ENCODE assay signal across 8 cellular contexts in genomic region chr16:50680907-50681885, GRCh38. TPM values are rescaled to one million over a fixed set of nuclear protein-coding genes. Genes with fewer than 3 reads are reported as not detected.
A peak's percentile ranks its signal among the peaks of the same experiment; 100 is the strongest.
DNase-seq lines count a peak whose midpoint lies in the region; ATAC-seq, FAIRE-seq and TF ChIP-seq lines count a peak whose summit lies in the region.

TSS of gene SNX20 (minus strand) at chr16:50681312. CDS start at chr16:50677526, 3,786 bp downstream.

- DNase-seq in T follicular helper cell (ENCODE audit: low read depth): peak; percentile 59
- DNase-seq in GM12878 (ENCODE audit: low read depth, low spot score): peak; percentile 63
- peak; percentile 54 for DNase-seq in sciatic nerve (ENCODE audit: low spot score)
- DNase-seq in HCEC 1CT: no peak
- no peak for DNase-seq in NCI-H2107 treated with DMSO at 0.1 percent for 48 hours (lab: John Stamatoyannopoulos, UW; ENCODE audit: unreplicated experiment)
- no peak for DNase-seq in AG08396 (ENCODE audit: low spot score)

- POLR2A ChIA-PET in GM12878 (lab: Charles Lee): interaction anchor here (0.5 to 8.0 kb wide), 15 partner anchors 8 to 942 kb away, joined by 3 to 116 read pairs (median 4); partner anchors contain the start of gene CYLD

- no peak for TF ChIP-seq RAD21 in GM12878 (IDR thresholded peaks at IDR 0.05; ENCODE audit: insufficient read depth, low read depth, low read length)

- no peaks in the 10 kb centered on the region; the same call in 2 of the 3 replicates for H3K9me3 ChIP-seq in GM12878 (replicated peaks; ENCODE audit: control insufficient read depth, insufficient read depth, low read length)

- peaks cover 43% of the 10 kb centered on the region for H3K79me2 ChIP-seq in GM12878 (ENCODE audit: control insufficient read depth, insufficient read depth, low read length)

- no peaks in the 10 kb centered on the region for H4K20me1 ChIP-seq in GM12878 (ENCODE audit: control insufficient read depth, insufficient read depth)

- CTCF ChIA-PET in GM12878 (lab: Yijun Ruan, JAX): interaction anchor here (0.6 to 20.9 kb wide), 12 partner anchors 10 to 399 kb away, joined by 3 to 636 read pairs (median 4); partner anchors contain the start of gene CYLD

- TF ChIP-seq POLR2A in GM12878 (IDR thresholded peaks at IDR 0.05; ENCODE audit: low read depth, low read length): peak; percentile 68

- in situ Hi-C loops in GM12878 (cut with MboI): no loop called here

- TSS peak; percentile 80 for BruUV-seq in GM12878 (replicated peaks; lab: Mats Ljungman, UMichigan)

- RAD21 ChIA-PET in GM12878 (lab: Charles Lee; ENCODE audit: unreplicated experiment): interaction anchor here (1.0 to 29.0 kb wide), 7 partner anchors 10 to 125 kb away, joined by 5 to 578 read pairs (median 12); partner anchors contain the start of gene CYLD

- intact Hi-C loops in GM12878 (cut with micrococcal nuclease; ENCODE audit: unreplicated experiment) (loop anchor here (5.0 kb wide), 1 partner anchor 409 kb away; no protein-coding TSS in a partner anchor), sciatic nerve (cut with DNase I) (loop anchor here (10.0 kb wide), 1 partner anchor 1706 kb away; no protein-coding TSS in a partner anchor)

- peak; percentile 32 for ATAC-seq in GM18508 (IDR thresholded peaks at IDR 0.05; ENCODE audit: insufficient read depth, unreplicated experiment)
- ATAC-seq in HG02884 (IDR thresholded peaks at IDR 0.05; ENCODE audit: unreplicated experiment): peak; percentile 40
- ATAC-seq in GM12878: peak; percentile 65
- peak; percentile 63 for ATAC-seq in sciatic nerve

- SMC1A ChIA-PET in GM12878 (lab: Charles Lee; ENCODE audit: uncharacterized antibody, unreplicated experiment): interaction anchor here (0.8 to 24.8 kb wide), 10 partner anchors 8 to 121 kb away, joined by 3 to 600 read pairs (median 8); partner anchors contain the start of genes CYLD and NOD2

- H3K36me3 ChIP-seq in GM12878 (ENCODE audit: control insufficient read depth in 2 of 2, insufficient read depth in 2 of 2, low read length in 1 of 2): peaks cover 1 to 10% of the 10 kb centered on the region in 2 experiments; a peak in 3 of 4 replicates

- peak within 1 kb of the TSS; percentile 84 for H3K27ac ChIP-seq in GM12878 (ENCODE audit: control insufficient read depth, insufficient read depth)

- peak within 1 kb of the TSS; percentile 58 for H2AFZ ChIP-seq in GM12878 (ENCODE audit: control insufficient read depth, low read depth, low read length)

- peak within 1 kb of the TSS; percentile 72 for H3K4me3 ChIP-seq in GM12878

- TF ChIP-seq EP300 in GM12878 (IDR thresholded peaks at IDR 0.05; ENCODE audit: borderline replicate concordance in 1 of 2, control insufficient read depth in 1 of 2, low read depth in 2 of 2, low read length in 2 of 2): no peak

- peak within 1 kb of the TSS; percentile 78 for H3K9ac ChIP-seq in GM12878 (ENCODE audit: control insufficient read depth, insufficient read depth, low read length)

- no peak for TF ChIP-seq CTCF in GM12878 (IDR thresholded peaks at IDR 0.05 in 2 of 3, conservative IDR thresholded peaks at IDR 0.05 in 1 of 3; ENCODE audit: control insufficient read depth in 2 of 3, extremely low read depth in 1 of 3, insufficient read depth in 1 of 3, low read depth in 3 of 3, low read length in 3 of 3)

- H3K4me1 ChIP-seq in GM12878 (ENCODE audit: control insufficient read depth, insufficient read depth, low read length): peaks cover 50% of the 10 kb centered on the region

- H3K27me3 ChIP-seq in GM12878 (replicated peaks in 1 of 2; ENCODE audit: control insufficient read depth in 2 of 2, insufficient read depth in 2 of 2, low read length in 1 of 2): no peaks in the 10 kb centered on the region

- under 1% methylated on average over 17 of the region's 17 CpGs for WGBS in GM12878 (ENCODE audit: insufficient coverage, insufficient replicate concordance, low lambda C conversion rate, missing lambda C conversion rate)

- no peak for FAIRE-seq in GM12878 (lab: Jason Lieb, UNC)

- peak within 1 kb of the TSS; percentile 88 for H3K4me2 ChIP-seq in GM12878 (ENCODE audit: control insufficient read depth, insufficient read depth)

TF ChIP-seq in GM12878, 131 proteins besides CTCF, POLR2A, EP300 and RAD21 (continues in another document):
- TF ChIP-seq BRCA1 (IDR thresholded peaks at IDR 0.05; ENCODE audit: low read depth, low read length): no peak
- TF ChIP-seq BMI1 (IDR thresholded peaks at IDR 0.05; ENCODE audit: borderline replicate concordance): no peak
- TF ChIP-seq RAD51 (IDR thresholded peaks at IDR 0.05): no peak
- TF ChIP-seq MLLT1 (IDR thresholded peaks at IDR 0.05): peak; percentile 68
- no peak for TF ChIP-seq ZSCAN29 (IDR thresholded peaks at IDR 0.05)
- TF ChIP-seq FOS (IDR thresholded peaks at IDR 0.05; ENCODE audit: borderline replicate concordance, extremely low read depth, insufficient read length): no peak
- no peak for TF ChIP-seq RCOR1 (conservative IDR thresholded peaks at IDR 0.05; ENCODE audit: low read depth, low read length)
- no peak for TF ChIP-seq ZNF274 (IDR thresholded peaks at IDR 0.05; ENCODE audit: insufficient read depth, insufficient read length)
- no peak for TF ChIP-seq CREM (IDR thresholded peaks at IDR 0.05; ENCODE audit: low read depth)
- peak; percentile 77 for TF ChIP-seq RELB (IDR thresholded peaks at IDR 0.05; ENCODE audit: low read depth)
- TF ChIP-seq HDAC2 (IDR thresholded peaks at IDR 0.05): no peak
- TF ChIP-seq NBN (IDR thresholded peaks at IDR 0.05): peak; percentile 53; the same call in 1 of the 2 replicates
- TF ChIP-seq RUNX3 (IDR thresholded peaks at IDR 0.05; ENCODE audit: low read length): peak; percentile 55
- no peak for TF ChIP-seq SP1 (IDR thresholded peaks at IDR 0.05; ENCODE audit: low read depth, low read length)
- TF ChIP-seq KLF5 (IDR thresholded peaks at IDR 0.05; ENCODE audit: partially characterized antibody): no peak
- TF ChIP-seq TCF3 (IDR thresholded peaks at IDR 0.05; ENCODE audit: borderline replicate concordance, insufficient read depth, low read depth, low read length): peak; percentile 69; the same call in 1 of the 2 replicates
- peak; percentile 46 for TF ChIP-seq NR2F1 (conservative IDR thresholded peaks at IDR 0.05)
- no peak for TF ChIP-seq ATF3 (IDR thresholded peaks at IDR 0.05; ENCODE audit: borderline replicate concordance, extremely low read depth, low read depth, low read length)

RNA-seq across cellular contexts. Expression of gene SNX20, which starts in this region (rescaled TPM):
- 27.1 and 29.2 TPM in 2 replicates for total RNA-seq in GM12878 (2013; cell fraction: nucleolus; rRNA removed)
- total RNA-seq in GM12878 (2014; rRNA removed) (21.9 and 22.3 TPM in 2 replicates), GM12878 (2014; rRNA removed; fragmentation: Illumina TruSeq; extraction: Trizol) (20.2 and 21.9 TPM in 2 replicates), GM12878 (2021) (21.4 and 24.1 TPM in 2 replicates), sciatic nerve (2.6 TPM)
- polyA plus RNA-seq in GM12878 (2011; ENCODE audit: low read depth): 8.8 TPM
- polyA plus RNA-seq in GM12878 (2011; rRNA removed) (24.3 and 30.8 TPM in 2 replicates), GM12878 (2014; fragmentation: Illumina TruSeq; extraction: Trizol) (21.4 and 25.0 TPM in 2 replicates), GM12878 (2014; fragmentation: Nextera tagmentation; extraction: Ambion mirVana) (1 to 10 TPM; 4.6 to 6.9 TPM), GM12878 (2014; rRNA removed) (23.6 and 26.3 TPM in 2 replicates), GM12878 (2016; fragmentation: Nextera tagmentation; extraction: Ambion mirVana) (10 to 100 TPM; 18.1 to 22.2 TPM)
- polyA plus RNA-seq in GM12878 (2011; cell fraction: cytosol; rRNA removed): 28.4 and 32.0 TPM in 2 replicates
- polyA plus RNA-seq in GM12878 (2011; cell fraction: nucleus; rRNA removed): 25.9 and 28.6 TPM in 2 replicates
- polyA plus RNA-seq in GM12878 (2012): 12.8 and 16.6 TPM in 2 replicates
- 17.4 and 23.7 TPM in 2 replicates for polyA minus RNA-seq in GM12878 (2011; rRNA and poly(A)+ RNA removed)
- 11.6 and 14.7 TPM in 2 replicates for polyA minus RNA-seq in GM12878 (2011; cell fraction: cytosol; rRNA and poly(A)+ RNA removed)
- polyA minus RNA-seq in GM12878 (2011; cell fraction: nucleus; rRNA and poly(A)+ RNA removed): 9.4 and 13.3 TPM in 2 replicates

Comparison
In these comparisons a context has a peak if more than half of its experiments do, and no peak if none do; other contexts are left out.
1. DNase-seq: peak in T follicular helper cell (single experiment), GM12878 (single experiment) and sciatic nerve (single experiment); none in HCEC 1CT (single experiment), NCI-H2107 treated with DMSO at 0.1 percent for 48 hours (single experiment) and AG08396 (single experiment).
2. Peak in every context shown above with its lines, with median percentiles within 50 percentile points of each other: ATAC-seq.